Comparison of ENCODE assay signal across 12 cellular contexts in the genomic region with DNA sequence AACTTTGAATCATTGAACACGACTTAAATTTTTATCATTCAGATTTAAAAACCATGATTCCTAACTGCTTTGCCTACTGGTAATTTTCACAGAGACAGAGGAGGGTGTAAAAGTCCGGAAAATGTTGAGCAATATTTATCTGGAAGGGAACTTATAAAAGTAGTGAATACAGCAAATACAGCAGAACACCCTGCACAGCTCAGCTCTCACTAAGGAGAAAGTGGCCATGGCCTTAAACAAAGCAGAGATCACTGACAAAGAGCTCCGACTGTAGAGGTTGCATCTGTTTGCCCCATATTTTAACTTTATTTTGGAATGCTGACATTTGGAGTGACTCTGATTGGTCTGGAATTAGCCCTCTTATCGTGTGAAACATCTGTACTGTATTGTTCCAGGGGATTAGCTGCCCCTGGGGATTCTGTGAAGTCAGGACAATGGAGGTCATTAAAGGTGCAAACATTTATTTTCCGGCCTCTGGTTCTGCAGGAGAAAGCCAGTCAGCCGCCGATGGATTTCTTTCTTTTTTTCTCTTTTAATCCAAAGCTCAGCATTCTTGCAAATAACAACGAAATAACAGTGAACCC.
DNase-seq lines count a peak whose midpoint lies in the region; ATAC-seq, FAIRE-seq and TF ChIP-seq lines count a peak whose summit lies in the region.
"Had no signal": no experiment of that assay in that cellular context is flagged by ENCODE, and none has a peak within 500 bp of the region (broad histone marks: within the 10 kb centered on the region; RNA-seq: fewer than 3 reads in every experiment).

No MANE protein-coding gene starts in this region.

- no peaks in the 10 kb centered on the region for H3K27me3 Mint-ChIP-seq in nephron (ENCODE audit: low read depth)

- no peak for FAIRE-seq in GM12891 (lab: Jason Lieb, UNC)

- no peaks in the 10 kb centered on the region for H3K36me3 Mint-ChIP-seq in nephron (ENCODE audit: low read depth)

- no peak for TF ChIP-seq POLR2A in GM12891 (IDR thresholded peaks at IDR 0.05; ENCODE audit: low read depth, low read length)

- peak overlapping the region; percentile 51 to 82 (median 52) for H3K27ac Mint-ChIP-seq in nephron

- peak overlapping the region in 1 of 3 experiments; percentile 36 for H3K4me3 Mint-ChIP-seq in nephron

- no peak overlapping the region for H3K4me3 ChIP-seq in fibroblast of villous mesenchyme (ENCODE audit: low read depth, low read length)
- no peak overlapping the region for H3K4me3 ChIP-seq in foreskin fibroblast (ENCODE audit: low read depth in 1 of 2, low read length in 2 of 2)
- H3K4me3 ChIP-seq: psoas muscle, thyroid gland had no signal

- H3K9me3 Mint-ChIP-seq in nephron, result no peaks in the 10 kb centered on the region

- H3K4me1 Mint-ChIP-seq in nephron, result peaks cover 56% of the 10 kb centered on the region

- DNase-seq in D341Med (ENCODE audit: low spot score) (peak; percentile 57), NCI-H748 treated with DMSO at 0.1 percent for 48 hours (lab: John Stamatoyannopoulos, UW) (peak; percentile 72), fibroblast of villous mesenchyme (ENCODE audit: low read depth) (peak; percentile 47), GM12891 (ENCODE audit: insufficient read length, low spot score) (no peak), foreskin fibroblast (no peak)
- DNase-seq: left colon, MM.1S, psoas muscle had no signal

- no peak for ATAC-seq in HG02981 (IDR thresholded peaks at IDR 0.05; ENCODE audit: unreplicated experiment)
- no peak for ATAC-seq in GM18870 (IDR thresholded peaks at IDR 0.05; ENCODE audit: unreplicated experiment)
- ATAC-seq: left colon had no signal

- TF ChIP-seq CTCF in fibroblast of villous mesenchyme (IDR thresholded peaks at IDR 0.05; ENCODE audit: insufficient read depth, low read depth, low read length) (no peak), nephron (IDR thresholded peaks at IDR 0.05; ENCODE audit: unreplicated experiment in 3 of 3) (no peak), foreskin fibroblast (IDR thresholded peaks at IDR 0.05; ENCODE audit: low read depth, low read length) (no peak)

TF ChIP-seq in GM12891, 5 proteins besides CTCF, POLR2A, EP300 and RAD21:
- TF ChIP-seq TAF1 (IDR thresholded peaks at IDR 0.05; ENCODE audit: low read depth, low read length) (no peak), SPI1 (IDR thresholded peaks at IDR 0.05; ENCODE audit: low read depth, low read length) (no peak), POLR2AphosphoS5 (IDR thresholded peaks at IDR 0.05; ENCODE audit: low read depth, low read length) (no peak), POU2F2 (IDR thresholded peaks at IDR 0.05; ENCODE audit: low read depth, low read length) (no peak), PAX5 (IDR thresholded peaks at IDR 0.05; ENCODE audit: insufficient read depth, low read length, severe bottlenecking) (no peak)

Comparison
In these comparisons a context has a peak if more than half of its experiments do, and no peak if none do; other contexts are left out.
1. DNase-seq: peak in D341Med (single experiment), NCI-H748 treated with DMSO at 0.1 percent for 48 hours (single experiment) and fibroblast of villous mesenchyme (single experiment); none in GM12891 (single experiment) and foreskin fibroblast (0 of 2).